Comparison of ENCODE assay signal across 17 cellular contexts in the genomic region with DNA sequence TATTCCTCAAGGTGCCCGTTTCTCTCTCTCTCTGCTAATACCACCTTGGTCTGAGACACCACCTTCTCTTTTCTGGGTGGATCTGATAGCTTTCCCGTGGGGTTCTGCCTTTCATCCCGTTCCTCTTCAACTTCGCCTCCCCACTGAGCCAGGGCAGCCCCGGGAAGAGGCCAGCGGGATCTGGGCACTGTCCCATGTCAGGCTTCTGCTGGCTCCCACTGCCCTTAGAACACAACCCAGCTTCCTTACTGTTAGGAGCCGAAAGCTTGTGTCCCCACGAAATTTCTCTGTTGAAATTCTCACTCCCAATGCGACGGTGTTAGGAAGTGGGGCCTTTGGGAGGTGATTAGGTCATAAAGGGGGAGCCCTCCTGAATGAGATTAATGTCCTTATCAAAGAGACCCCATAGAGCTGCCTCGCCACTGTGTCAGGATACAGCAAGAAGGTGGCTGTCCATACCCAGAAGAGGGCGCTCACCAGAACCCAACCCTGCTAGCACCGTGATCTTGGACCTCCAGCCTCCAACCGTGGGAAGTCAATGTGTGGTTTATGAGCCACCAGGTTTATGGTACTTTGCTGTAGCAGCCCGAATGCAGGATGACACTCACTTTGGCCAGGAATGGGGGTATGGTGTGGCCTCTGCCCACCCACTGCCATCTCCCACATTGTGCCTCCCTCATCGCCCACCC.
DNase-seq lines count a peak whose midpoint lies in the region; TF ChIP-seq lines count a peak whose summit lies in the region.
"Had no signal": no experiment of that assay in that cellular context is flagged by ENCODE, and none has a peak within 500 bp of the region (broad histone marks: within the 10 kb centered on the region; RNA-seq: fewer than 3 reads in every experiment).

No MANE protein-coding gene starts in this region.

- no peak overlapping the region for H3K9ac ChIP-seq in H9 (ENCODE audit: extremely low read depth, insufficient read length, low read length)
- H3K9ac ChIP-seq: BLaER1 treated with 17β-estradiol and CSF1 and Interleukin-3, amounts not matched to agents 10 nM and 100 nM had no signal

- no peak overlapping the region for H3K4me3 ChIP-seq in DOHH2 (ENCODE audit: low read length)
- no peak overlapping the region for H3K4me3 ChIP-seq in Peyer's patch
- no peak overlapping the region for H3K4me3 ChIP-seq in foreskin fibroblast (ENCODE audit: low read depth in 1 of 2, low read length in 2 of 2)
- H3K4me3 ChIP-seq: BLaER1 treated with 17β-estradiol and CSF1 and Interleukin-3, amounts not matched to agents 10 nM and 100 nM had no signal

- TF ChIP-seq CTCF in DOHH2 (IDR thresholded peaks at IDR 0.05; ENCODE audit: low read depth, low read length, poor library complexity, severe bottlenecking) = peak; percentile 29
- peak; percentile 31; the same call in 2 of the 3 replicates for TF ChIP-seq CTCF in H9 (conservative IDR thresholded peaks at IDR 0.05)
- TF ChIP-seq CTCF in Peyer's patch (IDR thresholded peaks at IDR 0.05) = no peak
- no peak for TF ChIP-seq CTCF in foreskin fibroblast (IDR thresholded peaks at IDR 0.05; ENCODE audit: low read depth, low read length)

- no peak overlapping the region for H3K56ac ChIP-seq in H9 (ENCODE audit: insufficient read length, low read depth, low read length)

- no peak for DNase-seq in H9
- peak in 2 of 3 donors; percentile 10 to 23 for DNase-seq in Peyer's patch
- DNase-seq in mesenteric fat pad (ENCODE audit: low spot score) = peak; percentile 76
- DNase-seq in erythroblast (lab: John Stamatoyannopoulos, UW) = no peak
- no peak for DNase-seq in foreskin fibroblast
- DNase-seq in NCI-H446 (lab: John Stamatoyannopoulos, UW) = no peak
- DNase-seq: COR-L47, DMS153, GOT3, NCI-H1092, NCI-H2107, NCI-H226, NCI-H526 treated with DMSO at 0.1 percent for 48 hours, SHP77, T-helper 2 cell had no signal

- H3K36me3 Mint-ChIP-seq in H9 (ENCODE audit: insufficient read depth in 1 of 3, low read depth in 3 of 3) = peaks cover 0 to 1% (median 0%) of the 10 kb centered on the region in 3 experiments; a peak in 1 of 7 replicates

- H3K9me2 ChIP-seq in DOHH2 (replicated peaks; ENCODE audit: control insufficient read depth, low read length) = no peaks in the 10 kb centered on the region

- H3K18ac ChIP-seq in H9 (ENCODE audit: insufficient read length, low read depth, low read length) = no peak overlapping the region

- H3K4me1 ChIP-seq in DOHH2 (ENCODE audit: control insufficient read depth, low read length) (peaks cover 25% of the 10 kb centered on the region), H9 (ENCODE audit: insufficient read depth, low read length) (no peaks in the 10 kb centered on the region), Peyer's patch (no peaks in the 10 kb centered on the region)

- no peak overlapping the region for H4K91ac ChIP-seq in H9 (ENCODE audit: insufficient read length, low read depth, low read length)

- no peak overlapping the region for H3K27ac ChIP-seq in DOHH2 (ENCODE audit: low read depth, low read length)
- no peak overlapping the region for H3K27ac ChIP-seq in H9 (ENCODE audit: insufficient read length, low read depth, low read length)
- H3K27ac ChIP-seq in Peyer's patch = no peak overlapping the region
- H3K27ac ChIP-seq: BLaER1 treated with 17β-estradiol and CSF1 and Interleukin-3, amounts not matched to agents 10 nM and 100 nM had no signal

- H3K4me1 Mint-ChIP-seq in H9 = peaks cover 13 to 15% of the 10 kb centered on the region in 2 experiments

- no peak overlapping the region for H4K5ac ChIP-seq in H9 (ENCODE audit: insufficient read length, low read depth, low read length)

- no peak overlapping the region for H2AK5ac ChIP-seq in H9 (ENCODE audit: insufficient read length, low read length)

- H3K4me2 ChIP-seq in DOHH2 (ENCODE audit: low read length) = no peak overlapping the region
- H3K4me2 ChIP-seq in H9 (ENCODE audit: insufficient read depth, insufficient read length, low read length) = no peak overlapping the region
- H3K4me2 ChIP-seq: BLaER1 treated with 17β-estradiol and CSF1 and Interleukin-3, amounts not matched to agents 10 nM and 100 nM had no signal

- no peak overlapping the region for H2BK120ac ChIP-seq in H9 (ENCODE audit: low read depth, low read length, poor library complexity, severe bottlenecking)

- no peak overlapping the region for H2BK20ac ChIP-seq in H9 (ENCODE audit: low read depth, low read length, poor library complexity, severe bottlenecking)

- H3K27me3 Mint-ChIP-seq in H9 (ENCODE audit: low read depth) = no peaks in the 10 kb centered on the region

- no peak overlapping the region for H2BK12ac ChIP-seq in H9 (ENCODE audit: insufficient read length, low read depth, low read length)

- no peak overlapping the region for H2BK15ac ChIP-seq in H9 (ENCODE audit: low read depth, low read length)

- H3K14ac ChIP-seq in H9 (ENCODE audit: insufficient read depth, low read length) = no peak overlapping the region

- H3K79me2 ChIP-seq in DOHH2 (ENCODE audit: control insufficient read depth, low read length) = peaks cover 86% of the 10 kb centered on the region
- no peaks in the 10 kb centered on the region for H3K79me2 ChIP-seq in H9 (ENCODE audit: insufficient read depth, low read length)

- no CpG with 5 or more reads among the region's 16 CpGs for WGBS in H9 (ENCODE audit: extremely low coverage, insufficient read length, low lambda C conversion rate)

- H3F3A ChIP-seq in DOHH2 (ENCODE audit: control insufficient read depth, insufficient read depth) = no peaks in the 10 kb centered on the region

- H3K36me3 ChIP-seq in DOHH2 (ENCODE audit: control insufficient read depth, low read length) = peaks cover 6% of the 10 kb centered on the region; the same call in 1 of the 2 replicates
- no peaks in the 10 kb centered on the region for H3K36me3 ChIP-seq in Peyer's patch

- no peak overlapping the region for H3K4ac ChIP-seq in H9 (ENCODE audit: low read depth, low read length)

- H3K27me3 ChIP-seq in DOHH2 (ENCODE audit: control insufficient read depth, low read length) (no peaks in the 10 kb centered on the region), H9 (ENCODE audit: insufficient read depth, low read length) (no peaks in the 10 kb centered on the region), Peyer's patch (no peaks in the 10 kb centered on the region)
- H3K27me3 ChIP-seq: BLaER1 treated with 17β-estradiol and CSF1 and Interleukin-3, amounts not matched to agents 10 nM and 100 nM had no signal

- H3K27ac Mint-ChIP-seq in H9 = no peak overlapping the region

- no peaks in the 10 kb centered on the region for H3K79me1 ChIP-seq in H9 (ENCODE audit: insufficient read depth, low read depth, low read length, poor library complexity, severe bottlenecking)

- no peak overlapping the region for H2AFZ ChIP-seq in H9 (ENCODE audit: low read length)

- no peaks in the 10 kb centered on the region for H3K9me3 ChIP-seq in DOHH2 (ENCODE audit: control insufficient read depth, insufficient read depth, low read length)
- no peaks in the 10 kb centered on the region for H3K9me3 ChIP-seq in H9 (ENCODE audit: control insufficient read depth, low read depth, low read length)
- H3K9me3 ChIP-seq in Peyer's patch = no peaks in the 10 kb centered on the region

- peaks cover 12% of the 10 kb centered on the region; the same call in 1 of the 2 replicates for H4K20me1 ChIP-seq in DOHH2 (ENCODE audit: control insufficient read depth, insufficient read depth, low read depth, low read length)
- H4K20me1 ChIP-seq in H9 (ENCODE audit: control insufficient read depth, insufficient read depth, insufficient read length) = peaks cover 2% of the 10 kb centered on the region

- no peak overlapping the region; a peak in 1 of 5 replicates for H3K4me3 Mint-ChIP-seq in H9

- no peak for TF ChIP-seq POLR2A in Peyer's patch (IDR thresholded peaks at IDR 0.05)
- TF ChIP-seq POLR2A in erythroblast (IDR thresholded peaks at IDR 0.05; ENCODE audit: low read length) = no peak

- H3K9me3 Mint-ChIP-seq in H9 = no peaks in the 10 kb centered on the region

- no peak overlapping the region for H4K8ac ChIP-seq in H9 (replicated peaks; ENCODE audit: insufficient read length, low read depth, low read length)

- H2BK5ac ChIP-seq in H9 (ENCODE audit: insufficient read length, low read length) = no peak overlapping the region

- no peaks in the 10 kb centered on the region for H3K23me2 ChIP-seq in H9 (ENCODE audit: insufficient read length, low read depth, low read length, poor library complexity, severe bottlenecking)

- H3K23ac ChIP-seq in H9 (ENCODE audit: insufficient read length, low read depth, low read length) = no peak overlapping the region

- no peak overlapping the region for H3T11ph ChIP-seq in H9 (ENCODE audit: low read length)

Comparison
In these comparisons a context has a peak if more than half of its experiments do, and no peak if none do; other contexts are left out.
1. CTCF ChIP-seq: peak in DOHH2 (single experiment) and H9 (single experiment); none in Peyer's patch (0 of 6) and foreskin fibroblast (single experiment).
2. DNase-seq: peak in Peyer's patch (2 of 3) and mesenteric fat pad (single experiment); none in H9 (single experiment), erythroblast (0 of 2), foreskin fibroblast (0 of 2) and NCI-H446 (0 of 2).